Comparison of ENCODE assay signal across 25 cellular contexts in genomic region chr2:30348825-30349224, GRCh38.
DNase-seq lines count a peak whose midpoint lies in the region; ATAC-seq and TF ChIP-seq lines count a peak whose summit lies in the region.
"Had no signal": no experiment of that assay in that cellular context is flagged by ENCODE, and none has a peak within 500 bp of the region (broad histone marks: within the 10 kb centered on the region; RNA-seq: fewer than 3 reads in every experiment).

No MANE protein-coding gene starts in this region.

- peaks cover 1% of the 10 kb centered on the region for H3K9me3 Mint-ChIP-seq in activated CD8-positive, alpha-beta T cell treated with anti-CD3 and anti-CD28 coated beads for 36 hours
- no peaks in the 10 kb centered on the region for H3K9me3 Mint-ChIP-seq in activated CD8-positive, alpha-beta T cell treated with anti-CD3 and anti-CD28 coated beads, Interleukin-2, amount 10 ng/mL, durations not matched to agents 7 days and 5 days (ENCODE audit: insufficient read depth)
- H3K9me3 Mint-ChIP-seq in CD14-positive monocyte, result peaks cover 0 to 6% (median 1%) of the 10 kb centered on the region in 7 donors
- H3K9me3 Mint-ChIP-seq: central memory CD8-positive, alpha-beta T cell had no signal

- POLR2A ChIA-PET in activated CD8-positive, alpha-beta T cell treated with anti-CD3 and anti-CD28 coated beads for 36 hours (lab: Charles Lee), result no interaction called here
- POLR2A ChIA-PET in activated CD8-positive, alpha-beta T cell treated with anti-CD3 and anti-CD28 coated beads, Interleukin-2, amount 10 ng/mL, durations not matched to agents 7 days and 5 days (lab: Charles Lee), result no interaction called here

- H3K4me1 Mint-ChIP-seq in activated CD8-positive, alpha-beta T cell treated with anti-CD3 and anti-CD28 coated beads for 36 hours (ENCODE audit: low read depth), result peaks cover 17% of the 10 kb centered on the region
- H3K4me1 Mint-ChIP-seq in activated CD8-positive, alpha-beta T cell treated with anti-CD3 and anti-CD28 coated beads, Interleukin-2, amount 10 ng/mL, durations not matched to agents 7 days and 5 days (ENCODE audit: low read depth), result no peaks in the 10 kb centered on the region
- H3K4me1 Mint-ChIP-seq in CD14-positive monocyte, result no peaks in the 10 kb centered on the region

- H3K4me3 Mint-ChIP-seq in activated CD8-positive, alpha-beta T cell treated with anti-CD3 and anti-CD28 coated beads for 36 hours, result no peak overlapping the region
- H3K4me3 Mint-ChIP-seq in activated CD8-positive, alpha-beta T cell treated with anti-CD3 and anti-CD28 coated beads, Interleukin-2, amount 10 ng/mL, durations not matched to agents 7 days and 5 days, result no peak overlapping the region
- H3K4me3 Mint-ChIP-seq in CD14-positive monocyte, result no peak overlapping the region
- H3K4me3 Mint-ChIP-seq: central memory CD8-positive, alpha-beta T cell; WTC11 had no signal

- no peak overlapping the region for H3K27ac Mint-ChIP-seq in activated CD8-positive, alpha-beta T cell treated with anti-CD3 and anti-CD28 coated beads for 36 hours
- no peak overlapping the region for H3K27ac Mint-ChIP-seq in activated CD8-positive, alpha-beta T cell treated with anti-CD3 and anti-CD28 coated beads, Interleukin-2, amount 10 ng/mL, durations not matched to agents 7 days and 5 days
- H3K27ac Mint-ChIP-seq in CD14-positive monocyte, result no peak overlapping the region
- H3K27ac Mint-ChIP-seq: WTC11 had no signal

- peak; percentile 67 for ATAC-seq in activated CD8-positive, alpha-beta T cell treated with anti-CD3 and anti-CD28 coated beads for 36 hours
- ATAC-seq in activated CD8-positive, alpha-beta T cell treated with anti-CD3 and anti-CD28 coated beads, Interleukin-2, amount 10 ng/mL, durations not matched to agents 7 days and 5 days, result no peak
- no peak for ATAC-seq in omental fat pad (ENCODE audit: low FRiP score)
- ATAC-seq: K562, left cardiac atrium, WTC11 had no signal

- H3K27me3 Mint-ChIP-seq in activated CD8-positive, alpha-beta T cell treated with anti-CD3 and anti-CD28 coated beads for 36 hours, result no peaks in the 10 kb centered on the region
- H3K27me3 Mint-ChIP-seq in activated CD8-positive, alpha-beta T cell treated with anti-CD3 and anti-CD28 coated beads, Interleukin-2, amount 10 ng/mL, durations not matched to agents 7 days and 5 days (ENCODE audit: low read depth), result no peaks in the 10 kb centered on the region
- H3K27me3 Mint-ChIP-seq in CD14-positive monocyte (ENCODE audit: low read depth in 3 of 3), result peaks cover 7 to 8% (median 7%) of the 10 kb centered on the region in 3 donors
- H3K27me3 Mint-ChIP-seq: central memory CD8-positive, alpha-beta T cell had no signal

- peak; percentile 15 for DNase-seq in activated CD8-positive, alpha-beta T cell treated with anti-CD3 and anti-CD28 coated beads for 36 hours
- no peak for DNase-seq in activated CD8-positive, alpha-beta T cell treated with anti-CD3 and anti-CD28 coated beads, Interleukin-2, amount 10 ng/mL, durations not matched to agents 7 days and 5 days
- DNase-seq in stimulated activated CD4-positive, alpha-beta T cell treated with anti-CD3 and anti-CD28 coated beads, Interleukin-1b, Interleukin-23, amount 100 ng/mL, for 48 hours, result peak; percentile 39
- DNase-seq in stimulated activated CD4-positive, alpha-beta T cell treated with anti-CD3 and anti-CD28 coated beads, Interleukin-2, amount 100 ng/mL, for 48 hours, result no peak
- peak; percentile 40 for DNase-seq in stimulated activated CD8-positive, alpha-beta memory T cell treated with anti-CD3 and anti-CD28 coated beads, Interleukin-4, amount 100 ng/mL, for 48 hours
- DNase-seq in omental fat pad (ENCODE audit: low spot score) (no peak), CD14-positive monocyte (ENCODE audit: low spot score) (no peak)
- DNase-seq: BE2C, dermis blood vessel endothelial cell, esophagus squamous epithelium, foreskin melanocyte, GM23248, left cardiac atrium, mesenchymal stem cell, NCI-H2029, NCI-H526, PC-9, psoas muscle, SIG-M5, sigmoid colon, SW 1271, testis had no signal

- CTCF ChIA-PET in activated CD8-positive, alpha-beta T cell treated with anti-CD3 and anti-CD28 coated beads for 36 hours (lab: Charles Lee), result no interaction called here
- CTCF ChIA-PET in activated CD8-positive, alpha-beta T cell treated with anti-CD3 and anti-CD28 coated beads, Interleukin-2, amount 10 ng/mL, durations not matched to agents 7 days and 5 days (lab: Charles Lee), result no interaction called here

- no peak for TF ChIP-seq CTCF in activated CD8-positive, alpha-beta T cell treated with anti-CD3 and anti-CD28 coated beads for 36 hours (IDR thresholded peaks at IDR 0.05)
- no peak for TF ChIP-seq CTCF in omental fat pad (IDR thresholded peaks at IDR 0.05)
- TF ChIP-seq CTCF in CD14-positive monocyte (IDR thresholded peaks at IDR 0.05), result no peak

- intact Hi-C loops in activated CD8-positive, alpha-beta T cell treated with anti-CD3 and anti-CD28 coated beads for 36 hours (cut with micrococcal nuclease), result no loop called here
- intact Hi-C loops in CD14-positive monocyte (cut with micrococcal nuclease), result no loop called here

- H3K36me3 Mint-ChIP-seq in activated CD8-positive, alpha-beta T cell treated with anti-CD3 and anti-CD28 coated beads for 36 hours (ENCODE audit: low read depth), result no peaks in the 10 kb centered on the region
- no peaks in the 10 kb centered on the region for H3K36me3 Mint-ChIP-seq in activated CD8-positive, alpha-beta T cell treated with anti-CD3 and anti-CD28 coated beads, Interleukin-2, amount 10 ng/mL, durations not matched to agents 7 days and 5 days (ENCODE audit: low read depth)
- no peaks in the 10 kb centered on the region for H3K36me3 Mint-ChIP-seq in CD14-positive monocyte

Comparison
In these comparisons a context has a peak if more than half of its experiments do, and no peak if none do; other contexts are left out.
1. DNase-seq: peak in activated CD8-positive, alpha-beta T cell treated with anti-CD3 and anti-CD28 coated beads for 36 hours (single experiment), stimulated activated CD4-positive, alpha-beta T cell treated with anti-CD3 and anti-CD28 coated beads, Interleukin-1b, Interleukin-23, amount 100 ng/mL, for 48 hours (single experiment) and stimulated activated CD8-positive, alpha-beta memory T cell treated with anti-CD3 and anti-CD28 coated beads, Interleukin-4, amount 100 ng/mL, for 48 hours (single experiment); none in activated CD8-positive, alpha-beta T cell treated with anti-CD3 and anti-CD28 coated beads, Interleukin-2, amount 10 ng/mL, durations not matched to agents 7 days and 5 days (single experiment), stimulated activated CD4-positive, alpha-beta T cell treated with anti-CD3 and anti-CD28 coated beads, Interleukin-2, amount 100 ng/mL, for 48 hours (0 of 2), omental fat pad (single experiment) and CD14-positive monocyte (single experiment).